Comparison of ENCODE assay signal across 8 cellular contexts in the genomic region with DNA sequence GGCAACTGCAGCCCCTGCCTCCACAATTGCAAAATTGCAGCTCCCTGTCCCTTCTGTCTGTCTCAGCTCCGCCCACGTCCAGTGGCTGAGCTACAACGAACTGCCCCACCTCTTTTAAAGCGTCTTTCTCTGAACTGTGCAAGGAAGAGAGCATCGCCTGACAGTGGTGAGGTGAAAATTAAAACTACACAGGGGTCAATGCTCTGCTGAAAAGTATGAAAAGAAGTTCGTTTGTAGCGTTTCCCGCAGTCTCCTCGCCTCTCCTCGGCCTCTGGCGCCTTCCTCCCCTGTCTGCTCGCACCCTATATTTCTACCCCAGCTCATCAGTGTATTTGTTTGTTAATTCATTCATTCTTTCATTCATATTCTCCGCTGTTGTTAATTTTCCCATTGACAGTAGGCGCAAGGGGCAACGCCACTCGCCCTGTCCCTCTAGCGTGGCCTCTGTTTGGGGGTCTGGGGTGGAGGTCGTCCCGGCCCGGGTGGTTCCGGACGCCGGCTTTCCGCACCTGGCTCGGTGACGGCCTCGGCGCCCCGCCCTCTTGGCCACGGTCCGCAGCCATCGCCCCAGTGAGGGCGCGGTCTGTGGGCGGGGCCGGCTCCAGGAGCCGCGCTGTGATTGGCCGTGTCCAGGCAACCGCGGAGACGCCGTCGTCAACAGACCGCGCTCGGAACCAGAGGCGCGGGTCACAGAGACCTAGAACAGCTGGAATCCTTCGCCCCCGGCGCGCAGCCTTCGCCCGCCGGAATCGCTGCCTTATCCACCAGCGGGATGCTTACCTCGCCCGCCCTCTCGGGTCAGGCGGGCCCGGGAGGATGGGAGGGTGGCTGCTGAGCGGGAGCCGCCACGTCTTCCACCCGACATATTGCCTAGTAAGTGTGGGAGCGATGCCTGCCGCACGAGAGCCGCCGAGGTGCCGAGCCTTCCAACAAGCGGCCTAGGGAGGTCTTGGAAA. TPM values are rescaled to one million over a fixed set of nuclear protein-coding genes. Genes with fewer than 3 reads are reported as not detected.
A peak's percentile ranks its signal among the peaks of the same experiment; 100 is the strongest.
DNase-seq lines count a peak whose midpoint lies in the region; ATAC-seq and TF ChIP-seq lines count a peak whose summit lies in the region.

A gene with protein sequence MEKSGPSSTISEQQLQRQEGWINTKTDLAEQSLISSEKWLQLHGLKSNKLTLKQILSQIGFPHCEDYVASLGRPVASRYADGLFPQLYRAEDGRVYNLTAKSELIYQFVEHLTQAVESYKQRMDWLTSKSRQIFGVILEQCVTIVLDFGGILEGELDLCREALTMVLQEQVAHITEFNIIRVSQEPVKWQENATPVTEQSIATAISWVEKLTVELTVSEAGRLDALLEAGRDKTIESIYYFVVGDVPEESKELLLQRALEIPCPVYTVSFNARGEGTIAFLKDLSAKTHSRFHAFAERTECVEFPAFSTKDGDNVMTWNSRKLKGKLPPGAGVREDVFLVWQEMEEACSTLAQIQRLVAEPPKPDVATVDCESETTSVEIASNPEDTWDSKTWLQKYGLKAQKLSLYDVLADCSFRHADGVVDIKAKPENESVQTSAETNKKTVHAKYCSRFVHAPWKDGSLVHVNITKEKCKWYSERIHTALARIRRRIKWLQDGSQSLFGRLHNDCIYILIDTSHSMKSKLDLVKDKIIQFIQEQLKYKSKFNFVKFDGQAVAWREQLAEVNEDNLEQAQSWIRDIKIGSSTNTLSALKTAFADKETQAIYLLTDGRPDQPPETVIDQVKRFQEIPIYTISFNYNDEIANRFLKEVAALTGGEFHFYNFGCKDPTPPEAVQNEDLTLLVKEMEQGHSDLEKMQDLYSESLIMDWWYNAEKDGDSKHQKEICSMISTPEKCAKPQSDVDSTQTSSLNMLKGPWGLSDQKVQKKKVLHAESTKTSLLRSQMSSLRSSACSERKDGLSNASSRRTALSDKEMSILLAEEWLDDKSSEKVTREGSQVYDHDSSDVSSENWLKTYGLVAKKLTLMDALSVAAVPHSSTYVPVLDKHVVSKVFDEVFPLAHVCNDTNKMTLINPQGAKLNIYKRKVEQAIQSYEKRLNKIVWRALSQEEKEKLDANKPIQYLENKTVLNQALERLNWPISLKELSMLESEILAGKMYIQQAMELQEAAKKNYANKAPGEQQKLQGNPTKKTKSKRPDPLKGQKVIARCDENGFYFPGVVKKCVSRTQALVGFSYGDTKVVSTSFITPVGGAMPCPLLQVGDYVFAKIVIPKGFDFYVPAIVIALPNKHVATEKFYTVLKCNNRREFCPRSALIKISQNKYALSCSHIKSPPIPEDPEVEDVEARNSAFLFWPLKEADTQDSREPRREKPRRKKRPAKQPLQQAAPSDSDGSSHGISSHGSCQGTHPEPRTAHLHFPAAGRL (N-terminal part only) (plus strand): TSS at position 677 of the 956 bp plus-strand sequence. CDS start 5,926 bp downstream, outside the sequence.

- TF ChIP-seq RAD21 in IMR-90 (IDR thresholded peaks at IDR 0.05; ENCODE audit: low read length): no peak

- no peak within 1 kb of the TSS for H2BK5ac ChIP-seq in IMR-90 (ENCODE audit: low read depth, low read length, poor library complexity, severe bottlenecking)

- in situ Hi-C loops in IMR-90 (cut with MboI; ENCODE audit: low sequenced_read_pairs): no loop called here

- ATAC-seq in GM21515 (IDR thresholded peaks at IDR 0.05; ENCODE audit: unreplicated experiment) (peak; percentile 89), IMR-90 (ENCODE audit: low read depth) (peak; percentile 96)

- no peak within 1 kb of the TSS for H2AK5ac ChIP-seq in IMR-90 (ENCODE audit: low read depth, low read length)

- H3K4me2 ChIP-seq in IMR-90 (ENCODE audit: low read depth, low read length): peak within 1 kb of the TSS; percentile 79
- peak within 1 kb of the TSS; percentile 77 for H3K4me2 ChIP-seq in SU-DHL-6 (ENCODE audit: low read depth, low read length, poor library complexity, severe bottlenecking)

- H3K9ac ChIP-seq in IMR-90 (ENCODE audit: low read depth, low read length) (no peak within 1 kb of the TSS), SU-DHL-6 (ENCODE audit: low read length) (peak within 1 kb of the TSS; percentile 32; the same call in 1 of the 2 replicates), colonic mucosa (ENCODE audit: low read depth in 2 of 2, low read length in 2 of 2) (peak within 1 kb of the TSS; percentile 72 to 89)

- H4K20me1 ChIP-seq in IMR-90 (ENCODE audit: insufficient read depth, low read length) (no peaks in the 10 kb centered on the region), SU-DHL-6 (ENCODE audit: low read depth, low read length) (no peaks in the 10 kb centered on the region)

- H3K18ac ChIP-seq in IMR-90 (ENCODE audit: low read depth, low read length): no peak within 1 kb of the TSS

- H2BK15ac ChIP-seq in IMR-90 (ENCODE audit: low read depth, low read length): no peak within 1 kb of the TSS

- no peaks in the 10 kb centered on the region for H3K79me2 ChIP-seq in SU-DHL-6 (ENCODE audit: insufficient read depth, low read length)

- no peak within 1 kb of the TSS for H4K5ac ChIP-seq in IMR-90 (ENCODE audit: low read depth, low read length)

- H3K9me3 ChIP-seq in IMR-90 (ENCODE audit: control insufficient read depth, insufficient read depth, low read length) (no peaks in the 10 kb centered on the region), SU-DHL-6 (ENCODE audit: insufficient read depth, low read length) (no peaks in the 10 kb centered on the region), colonic mucosa (no peaks in the 10 kb centered on the region)

- peak within 1 kb of the TSS; percentile 42 for H2AK9ac ChIP-seq in IMR-90 (replicated peaks; ENCODE audit: low read depth, low read length, poor library complexity)

- peak; percentile 65 for DNase-seq in DMS79 treated with DMSO at 0.1 percent for 48 hours (lab: John Stamatoyannopoulos, UW)
- no peak for DNase-seq in IMR-90
- DNase-seq in colonic mucosa: peak; percentile 89
- DNase-seq in left kidney (ENCODE audit: low read depth, low spot score): peak; percentile 89
- peak in 2 of 3 experiments; percentile 17 to 58 for DNase-seq in stimulated activated CD4-positive, alpha-beta T cell treated with anti-CD3 and anti-CD28 coated beads, TNF-alpha, amount 100 ng/mL, for 24 hours (ENCODE audit: low read depth in 3 of 3)
- DNase-seq in dedifferentiated amniotic fluid mesenchymal stem cell (ENCODE audit: extremely low spot score): no peak

- intact Hi-C loops in IMR-90 (cut with micrococcal nuclease): loop anchor here (5.0 kb wide), 1 partner anchor 279 kb away; no protein-coding TSS in a partner anchor
- intact Hi-C loops in colonic mucosa (cut with DNase I): no loop called here

- no peaks in the 10 kb centered on the region for H3F3A ChIP-seq in SU-DHL-6 (ENCODE audit: insufficient read depth)

- H3K4me1 ChIP-seq in IMR-90 (ENCODE audit: control insufficient read depth, insufficient read depth, low read length): no peaks in the 10 kb centered on the region
- H3K4me1 ChIP-seq in colonic mucosa: peaks cover 11% of the 10 kb centered on the region

- no peak within 1 kb of the TSS for H3K56ac ChIP-seq in IMR-90 (ENCODE audit: extremely low read depth, insufficient read depth, low read length)

- POLR2A ChIA-PET in IMR-90 (lab: Charles Lee; ENCODE audit: unreplicated experiment): no interaction called here

- H3K4ac ChIP-seq in IMR-90 (ENCODE audit: low read depth, low read length): no peak within 1 kb of the TSS; the same call in 1 of the 2 replicates

- CTCF ChIA-PET in IMR-90 (lab: Yijun Ruan, JAX): no interaction called here

- no peak within 1 kb of the TSS for H3K14ac ChIP-seq in IMR-90 (replicated peaks; ENCODE audit: low read depth, low read length)

- H2AFZ ChIP-seq in IMR-90 (replicated peaks; ENCODE audit: low read length, poor library complexity): peak within 1 kb of the TSS; percentile 93
- H2AFZ ChIP-seq in SU-DHL-6 (ENCODE audit: low read depth, low read length, severe bottlenecking): peak within 1 kb of the TSS; percentile 76

- no peaks in the 10 kb centered on the region for H3K79me1 ChIP-seq in IMR-90 (ENCODE audit: low read depth in 1 of 2, low read length in 2 of 2)

- dilution Hi-C loops in IMR-90 (cut with HindIII; ENCODE audit: low sequenced_read_pairs, unreplicated experiment): no loop called here

- WGBS in IMR-90 (ENCODE audit: extremely low coverage in 2 of 2, insufficient read length in 1 of 2), 2 experiments: 0% methylated on average over 10 of the region's 74 CpGs; no CpG with 5 or more reads in 1 of the 2 experiments

- H2BK20ac ChIP-seq in IMR-90 (ENCODE audit: low read depth, low read length): no peak within 1 kb of the TSS

- no peaks in the 10 kb centered on the region for H3K9me2 ChIP-seq in SU-DHL-6 (replicated peaks; ENCODE audit: insufficient read depth, low read length)

- no peak within 1 kb of the TSS for H4K91ac ChIP-seq in IMR-90 (ENCODE audit: insufficient read depth, low read depth, low read length)

- H3K36me3 ChIP-seq in IMR-90 (ENCODE audit: control insufficient read depth, insufficient read depth, low read length) (no peaks in the 10 kb centered on the region), SU-DHL-6 (ENCODE audit: low read length) (no peaks in the 10 kb centered on the region), colonic mucosa (no peaks in the 10 kb centered on the region)

- no peak within 1 kb of the TSS for H2BK120ac ChIP-seq in IMR-90 (ENCODE audit: low read depth, low read length)

- BruUV-seq in IMR-90 (replicated peaks; lab: Mats Ljungman, UMichigan): no TSS peak

- H3K4me3 ChIP-seq in IMR-90 (ENCODE audit: insufficient read depth, low read depth, low read length): peak within 1 kb of the TSS; percentile 46
- peak within 1 kb of the TSS; percentile 52 for H3K4me3 ChIP-seq in SU-DHL-6 (ENCODE audit: insufficient read depth, low read length, poor library complexity, severe bottlenecking)
- H3K4me3 ChIP-seq in colonic mucosa: peak within 1 kb of the TSS; percentile 62

- TF ChIP-seq CTCF in IMR-90 (conservative IDR thresholded peaks at IDR 0.05; ENCODE audit: low read depth, low read length) (no peak), SU-DHL-6 (IDR thresholded peaks at IDR 0.05; ENCODE audit: insufficient read depth, low read length, poor library complexity, severe bottlenecking) (no peak), colonic mucosa (IDR thresholded peaks at IDR 0.05) (no peak)

- no peak for TF ChIP-seq POLR2A in IMR-90 (IDR thresholded peaks at IDR 0.05; ENCODE audit: low read depth, low read length)

- H3K9me1 ChIP-seq in IMR-90 (ENCODE audit: insufficient read depth, low read length): 0 out of 2 replicates have a peak, but pooled peaks cover 4% of the 10 kb centered on the region

- H3K27me3 ChIP-seq in IMR-90 (ENCODE audit: control insufficient read depth, insufficient read depth, low read length) (peaks cover 39% of the 10 kb centered on the region), SU-DHL-6 (ENCODE audit: low read length) (no peaks in the 10 kb centered on the region), colonic mucosa (no peaks in the 10 kb centered on the region)

- no peak within 1 kb of the TSS for H4K8ac ChIP-seq in IMR-90 (ENCODE audit: low read depth in 2 of 2, low read length in 2 of 2)

- peak within 1 kb of the TSS; percentile 49; the same call in 1 of the 2 replicates for H3K23ac ChIP-seq in IMR-90 (ENCODE audit: low read depth, low read length)

- H3K27ac ChIP-seq in IMR-90 (ENCODE audit: insufficient read depth, low read length) (no peak within 1 kb of the TSS), SU-DHL-6 (ENCODE audit: low read depth, low read length) (no peak within 1 kb of the TSS), colonic mucosa (peak within 1 kb of the TSS; percentile 70)

RNA-seq across cellular contexts. Expression of the gene that starts here (rescaled TPM):
- total RNA-seq in IMR-90 (2012; rRNA removed) (not detected in 2 replicates), colonic mucosa (1 to 10 TPM; 1.8 to 3.2 TPM)
- not detected in 2 replicates for polyA plus RNA-seq in IMR-90 (2012; rRNA removed)
- polyA plus RNA-seq in IMR-90 (2012; cell fraction: cytosol; rRNA removed): not detected in 2 replicates
- polyA plus RNA-seq in IMR-90 (2012; cell fraction: nucleus; rRNA removed; ENCODE audit: low replicate concordance): not detected in 2 replicates

Comparison
In these comparisons a context has a peak if more than half of its experiments do, and no peak if none do; other contexts are left out.
1. Peak in ATAC-seq, H3K4me3 ChIP-seq and H3K4me2 ChIP-seq in IMR-90; RNA of the gene not detected or under 1 TPM.
2. DNase-seq: peak in DMS79 treated with DMSO at 0.1 percent for 48 hours (single experiment), colonic mucosa (single experiment), left kidney (single experiment) and stimulated activated CD4-positive, alpha-beta T cell treated with anti-CD3 and anti-CD28 coated beads, TNF-alpha, amount 100 ng/mL, for 24 hours (2 of 3); none in IMR-90 (single experiment) and dedifferentiated amniotic fluid mesenchymal stem cell (single experiment).
3. Peak in every context shown above with its lines, with median percentiles within 50 percentile points of each other: H3K4me3 ChIP-seq.